21 cellular contexts compared by ENCODE assay signal in genomic region chr12:59787610-59788009, GRCh38.
"Had no signal": no experiment of that assay in that cellular context is flagged by ENCODE, and none has a peak within 500 bp of the region (broad histone marks: within the 10 kb centered on the region; RNA-seq: fewer than 3 reads in every experiment).

No MANE protein-coding gene starts in this region.

- H3K27me3 Mint-ChIP-seq: activated CD4-positive, alpha-beta memory T cell treated with anti-CD3 and anti-CD28 coated beads for 36 hours; activated naive CD8-positive, alpha-beta T cell treated with anti-CD3 and anti-CD28 coated beads for 36 hours; dendritic cell treated with granulocyte-macrophage colony-stimulating factor and Interleukin-4, amounts not matched to agents 40 ng/mL and 50 ng/mL, for 4 days; stimulated activated naive B cell treated with anti-CD40 and anti-IgM and Interleukin-4, amounts not matched to agents 10 μg/mL and 1 μg/mL and 100 μg/mL, for 72 hours had no signal

- H3K4me1 Mint-ChIP-seq: activated naive CD8-positive, alpha-beta T cell treated with anti-CD3 and anti-CD28 coated beads for 36 hours; stimulated activated naive B cell treated with anti-CD40 and anti-IgM and Interleukin-4, amounts not matched to agents 10 μg/mL and 1 μg/mL and 100 μg/mL, for 72 hours had no signal

- H3K27me3 ChIP-seq: esophagus squamous epithelium, ovary, right lobe of liver, tibial artery had no signal

- H3K9me3 ChIP-seq: esophagus squamous epithelium, ovary, psoas muscle, right lobe of liver had no signal

- DNase-seq: activated CD4-positive, alpha-beta memory T cell treated with anti-CD3 and anti-CD28 coated beads for 36 hours; activated CD4-positive, alpha-beta T cell treated with anti-CD3 and anti-CD28 coated beads for 4 hours; activated naive CD4-positive, alpha-beta T cell; activated naive CD8-positive, alpha-beta T cell treated with anti-CD3 and anti-CD28 coated beads for 36 hours; activated T-cell treated with anti-CD3 and anti-CD28 coated beads for 4 hours; amniotic stem cell; effector CD8-positive, alpha-beta T cell; esophagus squamous epithelium; foreskin fibroblast; hippocampal formation; islet precursor cell; ovary; psoas muscle; right lobe of liver; small intestine; stimulated activated CD4-positive, alpha-beta T cell treated with anti-CD3 and anti-CD28 coated beads, Interleukin-4, amount 100 ng/mL, for 4 hours; stimulated activated naive B cell treated with anti-CD40 and anti-IgM and Interleukin-4, amounts not matched to agents 10 μg/mL and 1 μg/mL and 100 μg/mL, for 72 hours; substantia nigra; T1000; tibial artery had no signal

- H3K27ac ChIP-seq: esophagus squamous epithelium, ovary, psoas muscle, right lobe of liver, tibial artery had no signal

- ATAC-seq: psoas muscle; right lobe of liver; stimulated activated naive B cell treated with anti-CD40 and anti-IgM and Interleukin-4, amounts not matched to agents 10 μg/mL and 1 μg/mL and 100 μg/mL, for 72 hours had no signal

- H3K27ac Mint-ChIP-seq: activated CD4-positive, alpha-beta memory T cell treated with anti-CD3 and anti-CD28 coated beads for 36 hours; activated naive CD8-positive, alpha-beta T cell treated with anti-CD3 and anti-CD28 coated beads for 36 hours; dendritic cell treated with granulocyte-macrophage colony-stimulating factor and Interleukin-4, amounts not matched to agents 40 ng/mL and 50 ng/mL, for 4 days; stimulated activated naive B cell treated with anti-CD40 and anti-IgM and Interleukin-4, amounts not matched to agents 10 μg/mL and 1 μg/mL and 100 μg/mL, for 72 hours had no signal

- H3K4me3 ChIP-seq: esophagus squamous epithelium, ovary, psoas muscle, right lobe of liver, tibial artery had no signal

- H3K36me3 ChIP-seq: ovary, right lobe of liver had no signal

- H3K4me1 ChIP-seq: esophagus squamous epithelium, psoas muscle, right lobe of liver, tibial artery had no signal

- H3K4me3 Mint-ChIP-seq: activated CD4-positive, alpha-beta memory T cell treated with anti-CD3 and anti-CD28 coated beads for 36 hours; activated naive CD8-positive, alpha-beta T cell treated with anti-CD3 and anti-CD28 coated beads for 36 hours; dendritic cell treated with granulocyte-macrophage colony-stimulating factor and Interleukin-4, amounts not matched to agents 40 ng/mL and 50 ng/mL, for 4 days; stimulated activated naive B cell treated with anti-CD40 and anti-IgM and Interleukin-4, amounts not matched to agents 10 μg/mL and 1 μg/mL and 100 μg/mL, for 72 hours had no signal
